Comparison of ENCODE assay signal across 1 cellular context in genomic region chr6:14339711-14340590, GRCh38.
TF ChIP-seq lines count a peak whose summit lies in the region.

No MANE protein-coding gene starts in this region.

TF ChIP-seq in K562, 482 proteins besides CTCF, POLR2A, EP300 and RAD21 (continued from another document):
- TF ChIP-seq ZNF280B (CRISPR knock-in tag; IDR thresholded peaks at IDR 0.05): no peak
- TF ChIP-seq SREBF2 (CRISPR knock-in tag; IDR thresholded peaks at IDR 0.05): no peak
- TF ChIP-seq MAFG (tag; conservative IDR thresholded peaks at IDR 0.05): peak; percentile 51
- TF ChIP-seq SMAD1 (IDR thresholded peaks at IDR 0.05; ENCODE audit: low read depth, low read length, partially characterized antibody): no peak
- no peak for TF ChIP-seq CHAMP1 (IDR thresholded peaks at IDR 0.05)
- TF ChIP-seq C11orf30 (IDR thresholded peaks at IDR 0.05; ENCODE audit: low read depth): peak; percentile 69
- peak; percentile 46 for TF ChIP-seq MAFF (IDR thresholded peaks at IDR 0.05; ENCODE audit: low read length)
- TF ChIP-seq RBM39 (optimal IDR thresholded peaks at IDR 0.05; ENCODE audit: low read depth, low read length): no peak
- TF ChIP-seq ZNF316 (IDR thresholded peaks at IDR 0.05): peak; percentile 73
- no peak for TF ChIP-seq ZFP30 (CRISPR knock-in tag; IDR thresholded peaks at IDR 0.05; ENCODE audit: borderline replicate concordance)
- TF ChIP-seq CHCHD3 (CRISPR knock-in tag; IDR thresholded peaks at IDR 0.05): no peak
- TF ChIP-seq POLR2H (tag; IDR thresholded peaks at IDR 0.05; ENCODE audit: low read depth): no peak
- TF ChIP-seq EZH2 (IDR thresholded peaks at IDR 0.05; ENCODE audit: borderline replicate concordance, low read depth, low read length): no peak
- no peak for TF ChIP-seq EGR1 (conservative IDR thresholded peaks at IDR 0.05)
- no peak for TF ChIP-seq FOXK2 (conservative IDR thresholded peaks at IDR 0.05 in 1 of 2, IDR thresholded peaks at IDR 0.05 in 1 of 2; ENCODE audit: low read depth in 2 of 2)
